ENCODE assay signal across 9 cellular contexts in the genomic region with DNA sequence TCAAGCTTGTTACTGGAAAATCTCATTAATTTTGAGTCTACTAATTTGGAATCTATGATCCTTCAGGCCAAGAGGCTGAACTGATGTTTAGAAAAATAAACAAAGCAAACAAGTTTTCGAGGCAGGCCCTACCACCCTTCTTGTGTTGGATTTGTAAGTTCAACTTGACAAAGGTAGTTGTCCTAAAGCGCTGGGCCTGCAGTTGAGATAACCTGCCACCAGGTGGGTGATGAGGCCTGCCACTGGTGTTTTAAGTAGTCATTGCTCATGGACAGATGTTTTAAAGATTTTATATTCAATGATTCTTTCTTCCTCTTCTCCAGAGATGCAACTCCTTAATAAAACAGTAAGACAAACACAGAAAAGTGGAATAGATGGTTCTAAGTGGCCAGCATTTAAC. TPM values are rescaled to one million over a fixed set of nuclear protein-coding genes. Genes with fewer than 3 reads are reported as not detected.
A peak's percentile ranks its signal among the peaks of the same experiment; 100 is the strongest.
DNase-seq lines count a peak whose midpoint lies in the region; ATAC-seq, FAIRE-seq and TF ChIP-seq lines count a peak whose summit lies in the region.
"Had no signal": no experiment of that assay in that cellular context is flagged by ENCODE, and none has a peak within 500 bp of the region (broad histone marks: within the 10 kb centered on the region; RNA-seq: fewer than 3 reads in every experiment).

No MANE protein-coding gene starts in this region.

- no peak overlapping the region for H3K4me3 ChIP-seq in BE2C (ENCODE audit: low read depth, low read length)
- no peak overlapping the region for H3K4me3 ChIP-seq in endothelial cell of umbilical vein (replicated peaks in 1 of 3; ENCODE audit: insufficient read depth in 1 of 3, low read depth in 1 of 3, low read length in 3 of 3)
- H3K4me3 ChIP-seq: HAP-1 had no signal

- no peak overlapping the region for H2AFZ ChIP-seq in endothelial cell of umbilical vein (ENCODE audit: low read depth, low read length)

- TF ChIP-seq CTCF in BE2C (IDR thresholded peaks at IDR 0.05; ENCODE audit: low read depth, low read length) (peak; percentile 68), endothelial cell of umbilical vein (IDR thresholded peaks at IDR 0.05; ENCODE audit: extremely low read depth in 1 of 2, insufficient read depth in 1 of 2, low read depth in 1 of 2, low read length in 2 of 2) (peak; percentile 60)

- H3K27me3 ChIP-seq in BE2C (no peaks in the 10 kb centered on the region), endothelial cell of umbilical vein (ENCODE audit: control insufficient read depth in 2 of 2, insufficient read depth in 2 of 2, low read length in 2 of 2) (no peaks in the 10 kb centered on the region)

- peak; percentile 62 for DNase-seq in BE2C
- peak; percentile 47 to 60 for DNase-seq in activated CD4-positive, alpha-beta T cell treated with anti-CD3 and anti-CD28 coated beads for 4 hours
- peak; percentile 88 for DNase-seq in endothelial cell of umbilical vein (ENCODE audit: low read depth, low spot score)
- peak; percentile 65 for DNase-seq in renal cortical epithelial cell (ENCODE audit: low read depth)
- no peak for DNase-seq in T1000 (lab: John Stamatoyannopoulos, UW)
- DNase-seq in NCI-H1436 (lab: John Stamatoyannopoulos, UW) = no peak
- no peak for DNase-seq in GDM1 (lab: John Stamatoyannopoulos, UW)

- H4K20me1 ChIP-seq in endothelial cell of umbilical vein (replicated peaks; ENCODE audit: control insufficient read depth, extremely low read depth, insufficient read depth, low read length) = no peaks in the 10 kb centered on the region

- CTCF ChIA-PET in endothelial cell of umbilical vein (lab: Charles Lee) = interaction anchor here (0.9 to 12.8 kb wide), 20 partner anchors 11 to 98 kb away, joined by 3 to 393 read pairs (median 6); a partner anchor contains a TSS

- H3K9me3 ChIP-seq in BE2C (no peaks in the 10 kb centered on the region), endothelial cell of umbilical vein (replicated peaks; ENCODE audit: control insufficient read depth, insufficient read depth, low read length) (no peaks in the 10 kb centered on the region)
- H3K9me3 ChIP-seq: HAP-1 had no signal

- intact Hi-C loops in endothelial cell of umbilical vein (cut with micrococcal nuclease) = loop anchor here (1.0 kb wide), 5 partner anchors 14 to 97 kb away; a partner anchor contains a TSS

- peaks cover 30% of the 10 kb centered on the region for H3K4me1 ChIP-seq in BE2C
- peaks cover 54% of the 10 kb centered on the region for H3K4me1 ChIP-seq in endothelial cell of umbilical vein (ENCODE audit: control insufficient read depth, extremely low read depth, insufficient read depth, low read length)

- peak overlapping the region; percentile 86 for H3K9ac ChIP-seq in endothelial cell of umbilical vein (replicated peaks; ENCODE audit: extremely low read depth, insufficient read depth, low read length)

- H3K4me2 ChIP-seq in endothelial cell of umbilical vein (ENCODE audit: insufficient read depth, low read length) = peak overlapping the region; percentile 53

- no peaks in the 10 kb centered on the region for H3K36me3 ChIP-seq in BE2C
- no peaks in the 10 kb centered on the region for H3K36me3 ChIP-seq in endothelial cell of umbilical vein (ENCODE audit: control insufficient read depth in 2 of 2, extremely low read depth in 1 of 2, insufficient read depth in 2 of 2, low read length in 2 of 2)
- H3K36me3 ChIP-seq: HAP-1 had no signal

- H3K9me1 ChIP-seq in endothelial cell of umbilical vein (replicated peaks; ENCODE audit: control insufficient read depth, extremely low read depth, insufficient read depth, low read length) = no peaks in the 10 kb centered on the region

- POLR2A ChIA-PET in endothelial cell of umbilical vein (lab: Charles Lee) = interaction anchor here (1.0 to 1.8 kb wide), 3 partner anchors 8 to 41 kb away, joined by 3 to 5 read pairs (median 3); no protein-coding TSS in a partner anchor

- no TSS peak for BruUV-seq in endothelial cell of umbilical vein (replicated peaks; lab: Mats Ljungman, UMichigan)

- TF ChIP-seq POLR2A in endothelial cell of umbilical vein (IDR thresholded peaks at IDR 0.05; ENCODE audit: low read depth, low read length) = no peak

- H3K79me2 ChIP-seq in endothelial cell of umbilical vein (ENCODE audit: control insufficient read depth, insufficient read depth, low read length) = no peaks in the 10 kb centered on the region

- FAIRE-seq in endothelial cell of umbilical vein (lab: Jason Lieb, UNC) = peak; percentile 83

- ATAC-seq in HG02885 (IDR thresholded peaks at IDR 0.05; ENCODE audit: poor library complexity, unreplicated experiment) = peak; percentile 34

- peak overlapping the region; percentile 99 for H3K27ac ChIP-seq in endothelial cell of umbilical vein (ENCODE audit: insufficient read depth, low read depth, low read length)

- dilution Hi-C loops in endothelial cell of umbilical vein (cut with MboI; ENCODE audit: extremely low pct_ligation_motif_present, low sequenced_read_pairs) = no loop called here

TF ChIP-seq in endothelial cell of umbilical vein, 7 proteins besides CTCF, POLR2A, EP300 and RAD21:
- TF ChIP-seq FOS (IDR thresholded peaks at IDR 0.05; ENCODE audit: borderline replicate concordance, insufficient read depth, low read length) (no peak), MYC (IDR thresholded peaks at IDR 0.05; ENCODE audit: low read depth, low read length) (no peak), JUN (IDR thresholded peaks at IDR 0.05; ENCODE audit: borderline replicate concordance, insufficient read depth, insufficient read length, low read depth) (no peak), GATA2 (IDR thresholded peaks at IDR 0.05; ENCODE audit: insufficient read depth, insufficient read length, low read depth, low read length) (no peak), EZH2 (IDR thresholded peaks at IDR 0.05; ENCODE audit: borderline replicate concordance, low read depth, low read length, severe bottlenecking) (no peak), POLR2AphosphoS5 (IDR thresholded peaks at IDR 0.05; ENCODE audit: insufficient read depth, low read depth, low read length) (no peak)
- TF ChIP-seq, protein P1, sequence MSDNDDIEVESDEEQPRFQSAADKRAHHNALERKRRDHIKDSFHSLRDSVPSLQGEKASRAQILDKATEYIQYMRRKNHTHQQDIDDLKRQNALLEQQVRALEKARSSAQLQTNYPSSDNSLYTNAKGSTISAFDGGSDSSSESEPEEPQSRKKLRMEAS (IDR thresholded peaks at IDR 0.05; ENCODE audit: insufficient read depth, insufficient read length) = no peak

RNA-seq across cellular contexts. Expression of a gene that starts 19.4 kb away (rescaled TPM):
- 68.1 TPM for polyA plus RNA-seq in BE2C (2012; ENCODE audit: insufficient read depth, insufficient read length, low read depth)
- total RNA-seq in endothelial cell of umbilical vein = 404 and 427 TPM in 2 replicates
- polyA plus RNA-seq in endothelial cell of umbilical vein = 355 and 403 TPM in 2 replicates
- 270 and 301 TPM in 2 replicates for polyA plus RNA-seq in endothelial cell of umbilical vein (2011; cell fraction: cytosol; rRNA removed)
- 559 and 644 TPM in 2 replicates for polyA plus RNA-seq in endothelial cell of umbilical vein (2011; cell fraction: nucleus; rRNA removed)
- 203 and 337 TPM in 2 replicates for polyA plus RNA-seq in endothelial cell of umbilical vein (2012)
- 398 and 445 TPM in 2 replicates for polyA minus RNA-seq in endothelial cell of umbilical vein
- not detected for polyA minus RNA-seq in endothelial cell of umbilical vein (2011; cell fraction: cytosol; rRNA and poly(A)+ RNA removed)
- polyA minus RNA-seq in endothelial cell of umbilical vein (2011; cell fraction: nucleus; rRNA and poly(A)+ RNA removed) = 169 and 190 TPM in 2 replicates
- 2.1 and 3.5 TPM in 2 replicates for total RNA-seq in renal cortical epithelial cell

RNA-seq across cellular contexts. Expression of a gene that starts 24.8 kb away (rescaled TPM):
- 82.0 TPM for polyA plus RNA-seq in BE2C (2012; ENCODE audit: insufficient read depth, insufficient read length, low read depth)
- total RNA-seq in endothelial cell of umbilical vein (25.4 and 33.7 TPM in 2 replicates), renal cortical epithelial cell (14.8 and 58.1 TPM in 2 replicates)
- 25.5 and 29.0 TPM in 2 replicates for polyA plus RNA-seq in endothelial cell of umbilical vein
- 23.9 and 24.1 TPM in 2 replicates for polyA plus RNA-seq in endothelial cell of umbilical vein (2011; cell fraction: cytosol; rRNA removed)
- polyA plus RNA-seq in endothelial cell of umbilical vein (2011; cell fraction: nucleus; rRNA removed) = 43.8 and 45.3 TPM in 2 replicates
- 21.7 and 26.2 TPM in 2 replicates for polyA plus RNA-seq in endothelial cell of umbilical vein (2012)
- 54.5 and 58.3 TPM in 2 replicates for polyA minus RNA-seq in endothelial cell of umbilical vein
- 7.4 TPM for polyA minus RNA-seq in endothelial cell of umbilical vein (2011; cell fraction: cytosol; rRNA and poly(A)+ RNA removed)
- 24.5 and 28.9 TPM in 2 replicates for polyA minus RNA-seq in endothelial cell of umbilical vein (2011; cell fraction: nucleus; rRNA and poly(A)+ RNA removed)

RNA-seq across cellular contexts. Expression of a gene that starts 38.8 kb away (rescaled TPM):
- polyA plus RNA-seq in BE2C (2012; ENCODE audit: insufficient read depth, insufficient read length, low read depth) = not detected
- 0.95 and 1.2 TPM in 2 replicates for total RNA-seq in endothelial cell of umbilical vein
- 0.80 and 0.92 TPM in 2 replicates for polyA plus RNA-seq in endothelial cell of umbilical vein
- polyA plus RNA-seq in endothelial cell of umbilical vein (2011; cell fraction: cytosol; rRNA removed) = 0.25 and 0.34 TPM in 2 replicates
- polyA plus RNA-seq in endothelial cell of umbilical vein (2011; cell fraction: nucleus; rRNA removed) = 2.9 and 3.2 TPM in 2 replicates
- polyA plus RNA-seq in endothelial cell of umbilical vein (2012) = 0.60 and 0.86 TPM in 2 replicates
- polyA minus RNA-seq in endothelial cell of umbilical vein = 0.36 and 0.61 TPM in 2 replicates
- polyA minus RNA-seq in endothelial cell of umbilical vein (2011; cell fraction: cytosol; rRNA and poly(A)+ RNA removed) = not detected
- 0.58 and 0.87 TPM in 2 replicates for polyA minus RNA-seq in endothelial cell of umbilical vein (2011; cell fraction: nucleus; rRNA and poly(A)+ RNA removed)
- total RNA-seq in renal cortical epithelial cell = not detected in 2 replicates

Comparison
In these comparisons a context has a peak if more than half of its experiments do, and no peak if none do; other contexts are left out.
1. DNase-seq: peak in BE2C (single experiment), activated CD4-positive, alpha-beta T cell treated with anti-CD3 and anti-CD28 coated beads for 4 hours (2 of 2), endothelial cell of umbilical vein (single experiment) and renal cortical epithelial cell (single experiment); none in T1000 (single experiment), NCI-H1436 (single experiment) and GDM1 (single experiment).
2. RNA of a gene that starts 19.4 kb away (total RNA-seq): 404 to 427 TPM in endothelial cell of umbilical vein; 2.1 to 3.5 TPM in renal cortical epithelial cell; every median in the first group is over 10 times any median in the second.